ENCODE assay signal across 8 cellular contexts in the genomic region with DNA sequence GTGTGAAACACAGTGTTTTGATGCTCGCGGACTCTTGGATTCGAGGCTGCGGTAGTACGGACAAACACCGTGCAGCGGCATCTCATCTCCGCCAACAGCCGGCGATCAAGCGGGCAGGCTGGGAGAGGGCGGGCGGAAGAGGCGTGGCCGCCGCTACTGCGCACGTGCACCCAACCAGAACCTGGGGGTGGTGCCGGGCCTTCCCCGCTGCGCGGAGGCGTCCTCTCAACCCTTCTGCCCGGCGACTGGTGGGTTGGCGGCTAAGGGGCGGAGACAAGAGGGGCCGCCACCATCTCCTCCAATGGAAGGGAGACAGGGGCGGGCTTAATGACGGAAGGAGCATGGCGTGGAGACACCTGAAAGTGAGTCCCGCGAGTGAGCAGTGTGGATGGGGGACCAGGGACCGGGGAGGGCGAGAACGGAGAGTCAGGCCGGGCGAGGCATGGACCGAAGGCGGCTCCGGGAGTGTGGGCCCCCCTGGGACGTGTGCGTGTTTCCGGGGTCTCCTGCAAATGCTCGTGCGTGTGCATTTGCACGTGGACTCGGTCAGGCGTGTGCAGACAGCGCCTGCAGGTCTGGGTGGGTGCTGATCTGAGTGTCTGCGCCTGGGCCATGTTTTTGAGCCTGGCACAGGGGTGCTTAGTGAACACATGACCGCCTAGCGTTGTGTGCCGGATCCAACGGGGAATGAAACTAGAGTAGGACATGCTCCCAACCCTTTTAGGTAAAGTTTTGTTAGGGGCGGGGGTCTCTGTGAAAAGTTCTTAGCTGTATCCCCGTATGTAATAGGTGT. TPM values are rescaled to one million over a fixed set of nuclear protein-coding genes. Genes with fewer than 3 reads are reported as not detected.
DNase-seq lines count a peak whose midpoint lies in the region; ATAC-seq, FAIRE-seq and TF ChIP-seq lines count a peak whose summit lies in the region.

Gene DHODH, plus strand, starts transcription at position 321 of the 793 bp plus-strand sequence. Its CDS starts 21 bp downstream, at position 342.

- no peaks in the 10 kb centered on the region for H4K20me1 ChIP-seq in mammary epithelial cell (ENCODE audit: insufficient read depth, low read length)

- no peaks in the 10 kb centered on the region for H3K27me3 ChIP-seq in mammary epithelial cell (ENCODE audit: insufficient read depth, low read length)
- 0 out of 2 replicates have a peak, but pooled peaks cover 6% of the 10 kb centered on the region for H3K27me3 ChIP-seq in iPS-20b (ENCODE audit: insufficient read depth, low read length)
- no peaks in the 10 kb centered on the region for H3K27me3 ChIP-seq in small intestine (ENCODE audit: control insufficient read depth in 2 of 2, insufficient read depth in 2 of 2, low read length in 2 of 2)

- H3K4me3 ChIP-seq in mammary epithelial cell (replicated peaks in 1 of 3; ENCODE audit: insufficient read depth in 1 of 3, low read depth in 2 of 3, low read length in 3 of 3) (peak within 1 kb of the TSS; percentile 82 to 100 (median 99)), iPS-20b (ENCODE audit: low read length) (peak within 1 kb of the TSS; percentile 98), small intestine (ENCODE audit: low read depth in 1 of 2, low read length in 2 of 2) (peak within 1 kb of the TSS; percentile 43 to 84)

- 2% methylated on average over 47 of the region's 57 CpGs for whole genome bisulfite sequencing in mammary epithelial cell (ENCODE audit: low coverage, missing lambda C conversion rate)
- WGBS in small intestine, 3 donors = 0 to 1% (median 0%) methylated on average over 55 to 57 of the region's 57 CpGs

- peak within 1 kb of the TSS; percentile 87 for H3K4me2 ChIP-seq in mammary epithelial cell (ENCODE audit: insufficient read depth, low read depth, low read length)

- no peaks in the 10 kb centered on the region for H3K9me3 ChIP-seq in mammary epithelial cell (replicated peaks; ENCODE audit: insufficient read depth, low read length)
- no peaks in the 10 kb centered on the region for H3K9me3 ChIP-seq in iPS-20b (ENCODE audit: insufficient read depth, low read depth, low read length)
- H3K9me3 ChIP-seq in small intestine (ENCODE audit: control insufficient read depth, low read depth) = no peaks in the 10 kb centered on the region

- H3K36me3 ChIP-seq in mammary epithelial cell (ENCODE audit: insufficient read depth, low read length) (no peaks in the 10 kb centered on the region), iPS-20b (ENCODE audit: insufficient read depth, low read depth, low read length) (peaks cover 17% of the 10 kb centered on the region), small intestine (ENCODE audit: control insufficient read depth in 2 of 2, insufficient read depth in 2 of 2, low read length in 2 of 2) (no peaks in the 10 kb centered on the region)

- peak within 1 kb of the TSS; percentile 56 for H3K9ac ChIP-seq in mammary epithelial cell (ENCODE audit: insufficient read depth, low read length)
- H3K9ac ChIP-seq in iPS-20b (ENCODE audit: low read depth, low read length) = peak within 1 kb of the TSS; percentile 95

- peak within 1 kb of the TSS; percentile 100 for H2AFZ ChIP-seq in mammary epithelial cell (ENCODE audit: low read depth, low read length)

- H3K79me2 ChIP-seq in mammary epithelial cell (ENCODE audit: insufficient read depth, low read length) = no peaks in the 10 kb centered on the region

- dilution Hi-C loops in mammary epithelial cell (cut with HindIII; ENCODE audit: low sequenced_read_pairs) = loop anchor here (5.0 kb wide), 1 partner anchor 56 kb away; no protein-coding TSS in a partner anchor

- H3K27ac ChIP-seq in VCaP (peak within 1 kb of the TSS; percentile 68), mammary epithelial cell (ENCODE audit: insufficient read depth, low read depth, low read length) (peak within 1 kb of the TSS; percentile 32), iPS-20b (ENCODE audit: low read length) (peak within 1 kb of the TSS; percentile 50), small intestine (ENCODE audit: low read depth in 1 of 2, low read length in 1 of 2) (peak within 1 kb of the TSS in 1 of 2 donors; percentile 72)

- BruUV-seq in mammary epithelial cell (replicated peaks; lab: Mats Ljungman, UMichigan) = no TSS peak

- ATAC-seq in GM18909 (IDR thresholded peaks at IDR 0.05; ENCODE audit: poor library complexity, unreplicated experiment) = peak; percentile 99
- ATAC-seq in HG03159 (IDR thresholded peaks at IDR 0.05; ENCODE audit: unreplicated experiment) = peak; percentile 99

- H3K4me1 ChIP-seq in mammary epithelial cell (ENCODE audit: insufficient read depth, low read length) (peaks cover 12% of the 10 kb centered on the region), iPS-20b (ENCODE audit: insufficient read depth, low read length) (no peaks in the 10 kb centered on the region), small intestine (ENCODE audit: control insufficient read depth in 2 of 2, insufficient read depth in 1 of 2, low read depth in 1 of 2, low read length in 1 of 2) (peaks cover 0 to 2% of the 10 kb centered on the region in 2 donors)

- DNase-seq in AG08395 (ENCODE audit: low spot score) = peak; percentile 100
- peak; percentile 96 for DNase-seq in NCI-H2227 (lab: John Stamatoyannopoulos, UW; ENCODE audit: unreplicated experiment)
- peak; percentile 97 for DNase-seq in mammary epithelial cell
- DNase-seq in small intestine = peak; percentile 99

- CTCF ChIA-PET in mammary epithelial cell (lab: Charles Lee; ENCODE audit: low non-redundant PET) = interaction anchor here (0.6 kb wide), 1 partner anchor 28 kb away, joined by 3 read pairs; no protein-coding TSS in a partner anchor

- intact Hi-C loops in mammary epithelial cell (cut with micrococcal nuclease) = loop anchor here (2.0 kb wide), 1 partner anchor 84 kb away; the partner anchor contains the start of genes DHX38 and TXNL4B

- 0 out of 2 replicates have a peak, but pooled peaks have one; percentile 10 for TF ChIP-seq CTCF in VCaP (conservative IDR thresholded peaks at IDR 0.05)
- peak in 1 of 2 donors; percentile 4 for TF ChIP-seq CTCF in mammary epithelial cell (conservative IDR thresholded peaks at IDR 0.05 in 1 of 2, IDR thresholded peaks at IDR 0.05 in 1 of 2; ENCODE audit: extremely low read depth in 1 of 2, insufficient read depth in 1 of 2, low read depth in 1 of 2, low read length in 2 of 2)

- in situ Hi-C loops in mammary epithelial cell (cut with MboI; ENCODE audit: low sequenced_read_pairs in 2 of 2) = no loop called here

- FAIRE-seq in small intestine (lab: Jason Lieb, UNC) = no peak

RNA-seq across cellular contexts. Expression of gene DHODH, which starts in this region (rescaled TPM):
- 1 to 10 TPM; 2.0 to 5.9 TPM for total RNA-seq in mammary epithelial cell
- polyA plus RNA-seq in mammary epithelial cell = 5.1 TPM
- polyA minus RNA-seq in mammary epithelial cell = 1.4 TPM
- 1 to 10 TPM; 1.1 to 8.3 (median 2.2) TPM for polyA plus RNA-seq in small intestine
